ENCODE assay signal across 15 cellular contexts in the genomic region with DNA sequence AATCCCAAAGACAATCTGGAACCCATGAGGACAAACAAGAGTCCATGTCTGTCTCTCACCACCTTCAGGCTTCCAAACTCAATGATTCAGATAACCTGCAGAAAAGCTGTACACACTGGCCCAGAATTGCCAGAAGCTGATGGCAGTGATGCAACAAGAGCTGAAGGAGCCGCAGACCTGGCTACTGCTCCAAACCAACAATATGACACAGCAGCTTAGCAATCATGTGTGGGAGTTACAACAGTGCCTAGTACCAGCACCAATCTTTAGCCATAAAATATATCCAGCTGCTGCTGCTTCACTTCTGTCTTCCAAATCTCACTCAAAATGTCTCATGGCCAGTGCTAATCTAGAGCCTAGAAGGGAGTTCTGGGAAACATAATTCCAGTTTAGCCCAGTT. TPM values are rescaled to one million over a fixed set of nuclear protein-coding genes. Genes with fewer than 3 reads are reported as not detected.
DNase-seq lines count a peak whose midpoint lies in the region; ATAC-seq and TF ChIP-seq lines count a peak whose summit lies in the region.
"Had no signal": no experiment of that assay in that cellular context is flagged by ENCODE, and none has a peak within 500 bp of the region (broad histone marks: within the 10 kb centered on the region; RNA-seq: fewer than 3 reads in every experiment).

No MANE protein-coding gene starts in this region.

- WGBS in gastroesophageal sphincter (ENCODE audit: low coverage in 1 of 2), 2 donors, result 67% methylated on average over 1 of the region's 1 CpG; no CpG with 5 or more reads in 1 of the 2 donors
- WGBS in suprapubic skin, result 67% methylated on average over 1 of the region's 1 CpG

- peaks cover 2% of the 10 kb centered on the region for H3K9me3 Mint-ChIP-seq in activated CD4-positive, alpha-beta memory T cell treated with anti-CD3 and anti-CD28 coated beads for 36 hours
- H3K9me3 Mint-ChIP-seq in activated CD4-positive, alpha-beta memory T cell treated with anti-CD3 and anti-CD28 coated beads, Interleukin-2, amount 10 ng/mL, durations not matched to agents 7 days and 5 days, result no peaks in the 10 kb centered on the region
- H3K9me3 Mint-ChIP-seq in activated CD8-positive, alpha-beta T cell treated with anti-CD3 and anti-CD28 coated beads for 36 hours, result peaks cover 2% of the 10 kb centered on the region

- POLR2A ChIA-PET in activated CD4-positive, alpha-beta memory T cell treated with anti-CD3 and anti-CD28 coated beads for 36 hours (lab: Charles Lee), result interaction anchor here (0.6 to 1.4 kb wide), 4 partner anchors 22 to 156 kb away, joined by 3 to 6 read pairs (median 3); partner anchors contain the start of gene RPS6KA5
- POLR2A ChIA-PET in activated CD4-positive, alpha-beta memory T cell treated with anti-CD3 and anti-CD28 coated beads, Interleukin-2, amount 10 ng/mL, durations not matched to agents 7 days and 5 days (lab: Charles Lee), result interaction anchor here (2.2 to 5.6 kb wide), 2 partner anchors 10 to 76 kb away, joined by 7 to 33 read pairs; partner anchors contain the start of gene DGLUCY
- POLR2A ChIA-PET in activated CD8-positive, alpha-beta T cell treated with anti-CD3 and anti-CD28 coated beads for 36 hours (lab: Charles Lee), result no interaction called here

- H3K4me1 ChIP-seq in gastroesophageal sphincter (peaks cover 3 to 69% (median 13%) of the 10 kb centered on the region in 3 donors), suprapubic skin (peaks cover 18% of the 10 kb centered on the region)
- H3K4me1 ChIP-seq: lower lobe of right lung had no signal

- TF ChIP-seq CTCF in activated CD8-positive, alpha-beta T cell treated with anti-CD3 and anti-CD28 coated beads for 36 hours (IDR thresholded peaks at IDR 0.05), result no peak
- TF ChIP-seq CTCF in gastroesophageal sphincter (IDR thresholded peaks at IDR 0.05), result no peak
- no peak for TF ChIP-seq CTCF in suprapubic skin (IDR thresholded peaks at IDR 0.05)

- H3K27me3 ChIP-seq in gastroesophageal sphincter (no peaks in the 10 kb centered on the region), suprapubic skin (no peaks in the 10 kb centered on the region)
- H3K27me3 ChIP-seq: thyroid gland had no signal

- no peaks in the 10 kb centered on the region for H3K9me3 ChIP-seq in gastroesophageal sphincter
- H3K9me3 ChIP-seq in suprapubic skin, result no peaks in the 10 kb centered on the region
- H3K9me3 ChIP-seq: lower lobe of right lung, thyroid gland had no signal

- H3K4me1 Mint-ChIP-seq in activated CD4-positive, alpha-beta memory T cell treated with anti-CD3 and anti-CD28 coated beads for 36 hours (ENCODE audit: low read depth), result peaks cover 75% of the 10 kb centered on the region
- peaks cover 70% of the 10 kb centered on the region for H3K4me1 Mint-ChIP-seq in activated CD4-positive, alpha-beta memory T cell treated with anti-CD3 and anti-CD28 coated beads, Interleukin-2, amount 10 ng/mL, durations not matched to agents 7 days and 5 days
- H3K4me1 Mint-ChIP-seq in activated CD8-positive, alpha-beta T cell treated with anti-CD3 and anti-CD28 coated beads for 36 hours (ENCODE audit: low read depth), result peaks cover 55% of the 10 kb centered on the region

- intact Hi-C loops in activated CD4-positive, alpha-beta memory T cell treated with anti-CD3 and anti-CD28 coated beads for 36 hours (cut with micrococcal nuclease), result loop anchor here (5.0 kb wide), 1 partner anchor 46 kb away; no protein-coding TSS in a partner anchor
- intact Hi-C loops in activated CD8-positive, alpha-beta T cell treated with anti-CD3 and anti-CD28 coated beads for 36 hours (cut with micrococcal nuclease), result no loop called here

- CTCF ChIA-PET in activated CD4-positive, alpha-beta memory T cell treated with anti-CD3 and anti-CD28 coated beads for 36 hours (lab: Charles Lee), result interaction anchor here (0.8 to 1.4 kb wide), 5 partner anchors 23 to 135 kb away, joined by 3 read pairs; no protein-coding TSS in a partner anchor
- CTCF ChIA-PET in activated CD4-positive, alpha-beta memory T cell treated with anti-CD3 and anti-CD28 coated beads, Interleukin-2, amount 10 ng/mL, durations not matched to agents 7 days and 5 days (lab: Charles Lee), result interaction anchor here (1.2 to 1.3 kb wide), 2 partner anchors 10 to 134 kb away, joined by 3 to 4 read pairs; no protein-coding TSS in a partner anchor
- CTCF ChIA-PET in activated CD8-positive, alpha-beta T cell treated with anti-CD3 and anti-CD28 coated beads for 36 hours (lab: Charles Lee), result interaction anchor here (1.2 to 1.3 kb wide), 3 partner anchors 15 to 26 kb away, joined by 3 to 4 read pairs (median 3); no protein-coding TSS in a partner anchor

- H3K27me3 Mint-ChIP-seq in activated CD4-positive, alpha-beta memory T cell treated with anti-CD3 and anti-CD28 coated beads for 36 hours, result no peaks in the 10 kb centered on the region
- H3K27me3 Mint-ChIP-seq in activated CD4-positive, alpha-beta memory T cell treated with anti-CD3 and anti-CD28 coated beads, Interleukin-2, amount 10 ng/mL, durations not matched to agents 7 days and 5 days, result no peaks in the 10 kb centered on the region
- no peaks in the 10 kb centered on the region for H3K27me3 Mint-ChIP-seq in activated CD8-positive, alpha-beta T cell treated with anti-CD3 and anti-CD28 coated beads for 36 hours

- H3K36me3 ChIP-seq in gastroesophageal sphincter (no peaks in the 10 kb centered on the region), suprapubic skin (no peaks in the 10 kb centered on the region)
- H3K36me3 ChIP-seq: lower lobe of right lung, thyroid gland had no signal

- TF ChIP-seq EP300 in gastroesophageal sphincter (IDR thresholded peaks at IDR 0.05) (no peak), suprapubic skin (IDR thresholded peaks at IDR 0.05) (no peak)

- H3K4me3 ChIP-seq in gastroesophageal sphincter, result no peak overlapping the region
- H3K4me3 ChIP-seq in suprapubic skin, result no peak overlapping the region
- H3K4me3 ChIP-seq: lower lobe of right lung, smooth muscle cell, thyroid gland had no signal

- peak; percentile 58 for ATAC-seq in activated CD8-positive, alpha-beta T cell treated with anti-CD3 and anti-CD28 coated beads for 36 hours
- ATAC-seq in gastroesophageal sphincter, result peak; percentile 58

- H3K27ac ChIP-seq in gastroesophageal sphincter (peak overlapping the region in 1 of 4 donors; percentile 32), suprapubic skin (peak overlapping the region; percentile 19)
- H3K27ac ChIP-seq: lower lobe of right lung, thyroid gland had no signal

- H3K27ac Mint-ChIP-seq in activated CD4-positive, alpha-beta memory T cell treated with anti-CD3 and anti-CD28 coated beads for 36 hours, result peak overlapping the region; percentile 42
- no peak overlapping the region for H3K27ac Mint-ChIP-seq in activated CD4-positive, alpha-beta memory T cell treated with anti-CD3 and anti-CD28 coated beads, Interleukin-2, amount 10 ng/mL, durations not matched to agents 7 days and 5 days
- no peak overlapping the region for H3K27ac Mint-ChIP-seq in activated CD8-positive, alpha-beta T cell treated with anti-CD3 and anti-CD28 coated beads for 36 hours

- H3K36me3 Mint-ChIP-seq in activated CD4-positive, alpha-beta memory T cell treated with anti-CD3 and anti-CD28 coated beads for 36 hours, result peaks cover 4% of the 10 kb centered on the region
- peaks cover 49% of the 10 kb centered on the region for H3K36me3 Mint-ChIP-seq in activated CD4-positive, alpha-beta memory T cell treated with anti-CD3 and anti-CD28 coated beads, Interleukin-2, amount 10 ng/mL, durations not matched to agents 7 days and 5 days (ENCODE audit: low read depth)
- peaks cover 6% of the 10 kb centered on the region for H3K36me3 Mint-ChIP-seq in activated CD8-positive, alpha-beta T cell treated with anti-CD3 and anti-CD28 coated beads for 36 hours (ENCODE audit: low read depth)

- peak; percentile 45 for DNase-seq in activated CD4-positive, alpha-beta memory T cell treated with anti-CD3 and anti-CD28 coated beads for 36 hours
- no peak for DNase-seq in activated CD4-positive, alpha-beta memory T cell treated with anti-CD3 and anti-CD28 coated beads, Interleukin-2, amount 10 ng/mL, durations not matched to agents 7 days and 5 days
- DNase-seq in activated CD8-positive, alpha-beta T cell treated with anti-CD3 and anti-CD28 coated beads for 36 hours, result no peak
- no peak for DNase-seq in suprapubic skin (ENCODE audit: low spot score in 2 of 2)
- no peak for DNase-seq in SHP77 treated with DMSO at 0.1 percent for 48 hours (lab: John Stamatoyannopoulos, UW)
- DNase-seq in activated effector memory CD4-positive, alpha-beta T cell treated with anti-CD3 and anti-CD28 coated beads, Interleukin-2, amount 50 U/mL, for 16 hours, result no peak
- DNase-seq in cortex of kidney (lab: John Stamatoyannopoulos, UW), result no peak
- DNase-seq: activated CD4-positive, alpha-beta T cell treated with anti-CD3 and anti-CD28 coated beads, Interleukin-2, amount 50 U/mL, for 1 hour; activated gamma-delta T cell; effector memory CD4-positive, alpha-beta T cell; hippocampal formation; lower lobe of right lung; thyroid gland had no signal

- no peak for TF ChIP-seq POLR2A in gastroesophageal sphincter (IDR thresholded peaks at IDR 0.05)
- no peak for TF ChIP-seq POLR2A in suprapubic skin (IDR thresholded peaks at IDR 0.05)

- no peak overlapping the region for H3K4me3 Mint-ChIP-seq in activated CD4-positive, alpha-beta memory T cell treated with anti-CD3 and anti-CD28 coated beads for 36 hours
- no peak overlapping the region for H3K4me3 Mint-ChIP-seq in activated CD4-positive, alpha-beta memory T cell treated with anti-CD3 and anti-CD28 coated beads, Interleukin-2, amount 10 ng/mL, durations not matched to agents 7 days and 5 days
- no peak overlapping the region for H3K4me3 Mint-ChIP-seq in activated CD8-positive, alpha-beta T cell treated with anti-CD3 and anti-CD28 coated beads for 36 hours

RNA-seq across cellular contexts. Expression of gene RPS6KA5, which starts 22.0 kb away (rescaled TPM):
- 10 to 100 TPM; 18.8 to 19.3 TPM for total RNA-seq in activated CD4-positive, alpha-beta memory T cell treated with anti-CD3 and anti-CD28 coated beads for 36 hours
- total RNA-seq in activated CD4-positive, alpha-beta memory T cell treated with anti-CD3 and anti-CD28 coated beads, Interleukin-2, amount 10 ng/mL, durations not matched to agents 7 days and 5 days, result 10 to 100 TPM; 44.5 to 49.9 TPM
- 10 to 100 TPM; 12.8 to 12.9 TPM for total RNA-seq in activated CD8-positive, alpha-beta T cell treated with anti-CD3 and anti-CD28 coated beads for 36 hours
- total RNA-seq in gastroesophageal sphincter, result 10 to 100 TPM; 30.8 to 48.6 (median 36.6) TPM
- total RNA-seq in suprapubic skin, result 10 to 100 TPM in 3 of 4 donors, 1 to 10 TPM in 1; 6.4 to 14.2 (median 11.2) TPM
